Comparison of ENCODE assay signal across 8 cellular contexts in the genomic region with DNA sequence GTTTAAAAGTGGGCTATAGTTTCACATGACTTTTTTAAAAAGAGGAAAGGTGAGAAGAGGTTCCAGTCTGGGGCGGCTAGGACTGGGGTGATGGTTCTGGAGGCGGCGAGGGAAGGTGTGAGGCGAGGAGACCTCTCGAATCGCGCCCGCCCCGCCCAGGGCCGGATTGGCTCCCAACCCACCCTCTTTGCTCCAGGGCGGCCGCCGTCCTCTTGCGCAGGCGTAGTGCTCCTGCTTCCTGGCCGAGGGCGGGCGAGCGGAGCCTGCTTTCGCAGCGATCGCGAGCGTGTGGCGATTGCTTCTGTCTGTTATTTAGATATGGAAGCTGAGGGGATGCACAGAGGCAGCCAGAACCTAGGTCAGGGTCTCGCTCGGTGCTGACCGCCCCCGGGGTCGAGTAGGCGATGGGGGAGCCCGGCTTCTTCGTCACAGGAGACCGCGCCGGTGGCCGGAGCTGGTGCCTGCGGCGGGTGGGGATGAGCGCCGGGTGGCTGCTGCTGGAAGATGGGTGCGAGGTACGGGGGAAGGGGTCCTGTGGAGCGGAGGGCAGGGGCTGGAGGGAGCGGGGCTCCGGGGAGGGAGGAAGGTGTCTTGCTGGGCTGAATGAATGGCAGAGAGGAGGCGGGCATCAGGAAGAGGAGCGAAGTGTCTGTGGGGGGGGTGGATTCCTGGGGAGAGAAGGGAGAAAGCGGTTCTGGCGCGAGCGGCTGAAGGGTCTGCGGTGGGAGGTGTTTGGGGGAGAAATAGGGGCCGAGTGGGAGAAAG. TPM values are rescaled to one million over a fixed set of nuclear protein-coding genes. Genes with fewer than 3 reads are reported as not detected.
DNase-seq lines count a peak whose midpoint lies in the region; TF ChIP-seq lines count a peak whose summit lies in the region.

A gene with protein sequence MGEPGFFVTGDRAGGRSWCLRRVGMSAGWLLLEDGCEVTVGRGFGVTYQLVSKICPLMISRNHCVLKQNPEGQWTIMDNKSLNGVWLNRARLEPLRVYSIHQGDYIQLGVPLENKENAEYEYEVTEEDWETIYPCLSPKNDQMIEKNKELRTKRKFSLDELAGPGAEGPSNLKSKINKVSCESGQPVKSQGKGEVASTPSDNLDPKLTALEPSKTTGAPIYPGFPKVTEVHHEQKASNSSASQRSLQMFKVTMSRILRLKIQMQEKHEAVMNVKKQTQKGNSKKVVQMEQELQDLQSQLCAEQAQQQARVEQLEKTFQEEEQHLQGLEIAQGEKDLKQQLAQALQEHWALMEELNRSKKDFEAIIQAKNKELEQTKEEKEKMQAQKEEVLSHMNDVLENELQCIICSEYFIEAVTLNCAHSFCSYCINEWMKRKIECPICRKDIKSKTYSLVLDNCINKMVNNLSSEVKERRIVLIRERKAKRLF (plus strand): TSS at position 223 of the 765 bp plus-strand sequence. CDS start 182 bp downstream, at position 405.

- no peaks in the 10 kb centered on the region for H3K36me3 Mint-ChIP-seq in HFFc6 (ENCODE audit: low read depth)
- H3K36me3 Mint-ChIP-seq in activated naive CD8-positive, alpha-beta T cell = no peaks in the 10 kb centered on the region
- no peaks in the 10 kb centered on the region for H3K36me3 Mint-ChIP-seq in glutamatergic neuron (ENCODE audit: unreplicated experiment)

- H3K9me3 ChIP-seq in osteoblast (ENCODE audit: low read depth, low read length) = no peaks in the 10 kb centered on the region
- H3K9me3 ChIP-seq in testis = no peaks in the 10 kb centered on the region

- peaks cover 19% of the 10 kb centered on the region for H4K20me1 ChIP-seq in osteoblast (ENCODE audit: insufficient read depth, low read length)

- H3K27ac Mint-ChIP-seq in HFFc6 (peak within 1 kb of the TSS; percentile 79), glutamatergic neuron (ENCODE audit: unreplicated experiment) (peak within 1 kb of the TSS; percentile 66)
- peak within 1 kb of the TSS; percentile 90 for H3K27ac Mint-ChIP-seq in activated naive CD8-positive, alpha-beta T cell

- H3K9me3 Mint-ChIP-seq in HFFc6 = no peaks in the 10 kb centered on the region
- no peaks in the 10 kb centered on the region for H3K9me3 Mint-ChIP-seq in activated naive CD8-positive, alpha-beta T cell (ENCODE audit: low read depth)
- H3K9me3 Mint-ChIP-seq in glutamatergic neuron (ENCODE audit: unreplicated experiment) = peaks cover 4% of the 10 kb centered on the region

- H3K27me3 Mint-ChIP-seq in HFFc6 (ENCODE audit: insufficient read depth) (no peaks in the 10 kb centered on the region), glutamatergic neuron (ENCODE audit: unreplicated experiment) (peaks cover 2% of the 10 kb centered on the region)
- H3K27me3 Mint-ChIP-seq in activated naive CD8-positive, alpha-beta T cell = no peaks in the 10 kb centered on the region

- TF ChIP-seq CTCF in GM06990 (IDR thresholded peaks at IDR 0.05; ENCODE audit: insufficient read depth, low read length, poor library complexity, severe bottlenecking) (no peak), HFFc6 (IDR thresholded peaks at IDR 0.05) (no peak), glutamatergic neuron (IDR thresholded peaks at IDR 0.05; ENCODE audit: partially characterized antibody, unreplicated experiment) (no peak), osteoblast (IDR thresholded peaks at IDR 0.05; ENCODE audit: extremely low read depth, low read depth, low read length) (no peak), testis (IDR thresholded peaks at IDR 0.05) (no peak)

- peak within 1 kb of the TSS; percentile 89 for H3K4me3 Mint-ChIP-seq in HFFc6
- H3K4me3 Mint-ChIP-seq in activated naive CD8-positive, alpha-beta T cell = peak within 1 kb of the TSS; percentile 95
- peak within 1 kb of the TSS; percentile 95 for H3K4me3 Mint-ChIP-seq in glutamatergic neuron (ENCODE audit: unreplicated experiment)

- no peak for TF ChIP-seq POLR2A in testis (IDR thresholded peaks at IDR 0.05)

- 0 to 1% methylated on average over 43 to 54 of the region's 54 CpGs for WGBS in testis, 2 donors

- H3K4me2 ChIP-seq in osteoblast (ENCODE audit: insufficient read depth, low read length) = peak within 1 kb of the TSS; percentile 81

- H3K4me1 ChIP-seq in osteoblast (ENCODE audit: insufficient read depth, low read length) = peaks cover 12% of the 10 kb centered on the region
- peaks cover 17% of the 10 kb centered on the region for H3K4me1 ChIP-seq in testis

- DNase-seq in GM06990 (ENCODE audit: extremely low read depth, insufficient read length) (peak; percentile 92), HFFc6 (peak; percentile 84), NCI-H1048 (lab: John Stamatoyannopoulos, UW) (peak; percentile 45), SKM-1 treated with dmso at 0.1 percent for 144 hours (lab: John Stamatoyannopoulos, UW; ENCODE audit: unreplicated experiment) (peak; percentile 82), glutamatergic neuron (peak; percentile 97), osteoblast (ENCODE audit: insufficient read length, low spot score, missing footprints) (peak; percentile 99), testis (peak; percentile 96)

- H3K4me3 ChIP-seq in GM06990 (replicated peaks; ENCODE audit: low read depth, low read length) = peak within 1 kb of the TSS; percentile 93
- peak within 1 kb of the TSS; percentile 99 for H3K4me3 ChIP-seq in osteoblast (ENCODE audit: insufficient read depth, low read length)
- peak within 1 kb of the TSS; percentile 85 to 96 for H3K4me3 ChIP-seq in testis

- intact Hi-C loops in testis (cut with DNase I; ENCODE audit: low total_unique reads) = no loop called here

- peak within 1 kb of the TSS; percentile 92 for H2AFZ ChIP-seq in osteoblast (ENCODE audit: low read length)

- peaks cover 48% of the 10 kb centered on the region for H3K79me2 ChIP-seq in osteoblast (ENCODE audit: insufficient read depth, low read length)

- no peaks in the 10 kb centered on the region for H3K27me3 ChIP-seq in GM06990 (replicated peaks; ENCODE audit: control insufficient read depth, insufficient read depth, low read length)
- H3K27me3 ChIP-seq in osteoblast (ENCODE audit: insufficient read depth, low read length) = peaks cover 4% of the 10 kb centered on the region
- no peaks in the 10 kb centered on the region for H3K27me3 ChIP-seq in testis

- H3K4me1 Mint-ChIP-seq in HFFc6 (ENCODE audit: low read depth) (peaks cover 38% of the 10 kb centered on the region), glutamatergic neuron (ENCODE audit: low read depth, unreplicated experiment) (peaks cover 11% of the 10 kb centered on the region)
- peaks cover 28% of the 10 kb centered on the region for H3K4me1 Mint-ChIP-seq in activated naive CD8-positive, alpha-beta T cell (ENCODE audit: low read depth)

- H3K36me3 ChIP-seq in GM06990 (ENCODE audit: control insufficient read depth, insufficient read depth, low read length) (no peaks in the 10 kb centered on the region), osteoblast (ENCODE audit: insufficient read depth, low read length) (no peaks in the 10 kb centered on the region), testis (ENCODE audit: low read depth, missing control alignments) (no peaks in the 10 kb centered on the region)

- peak within 1 kb of the TSS; percentile 64 for H3K27ac ChIP-seq in osteoblast (ENCODE audit: low read depth, low read length)
- H3K27ac ChIP-seq in testis = peak within 1 kb of the TSS; percentile 63 to 88

RNA-seq across cellular contexts. Expression of the gene that starts here (rescaled TPM):
- total RNA-seq in HFFc6 (2021; fragmentation: NEBNext Ultra II Directional; extraction: Animal tissue kit (Norgen Biotek cat#: 25700)) = 10 to 100 TPM; 14.1 to 18.5 (median 17.5) TPM
- total RNA-seq in glutamatergic neuron (ENCODE audit: unreplicated experiment) (21.0 TPM), osteoblast (16.6 and 20.9 TPM in 2 replicates), testis (10 to 100 TPM; 44.0 to 49.9 TPM)
- 49.4 TPM for polyA plus RNA-seq in testis (ENCODE audit: insufficient read depth, low read depth, low replicate concordance)

Comparison
In these comparisons a context has a peak if more than half of its experiments do, and no peak if none do; other contexts are left out.
1. Peak in every context shown above with its lines: DNase-seq, H3K4me3 ChIP-seq and H3K27ac ChIP-seq.
2. DNase-seq: peak in every context shown above with its lines; median percentile 99 in osteoblast; 97 in glutamatergic neuron; 96 in testis; 92 in GM06990; 84 in HFFc6; 82 in SKM-1 treated with dmso at 0.1 percent for 144 hours; 45 in NCI-H1048.